In genomic region chr10:25547391-25547790, GRCh38 we compare ENCODE assay signal across 1 cellular context.
A peak's percentile ranks its signal among the peaks of the same experiment; 100 is the strongest.
TF ChIP-seq lines count a peak whose summit lies in the region.

No MANE protein-coding gene starts in this region.

TF ChIP-seq in endothelial cell of umbilical vein, 7 proteins besides CTCF, POLR2A, EP300 and RAD21:
- no peak for TF ChIP-seq GATA2 (IDR thresholded peaks at IDR 0.05; ENCODE audit: insufficient read depth, insufficient read length, low read depth, low read length)
- TF ChIP-seq JUN (IDR thresholded peaks at IDR 0.05; ENCODE audit: borderline replicate concordance, insufficient read depth, insufficient read length, low read depth): peak; percentile 80
- peak; percentile 33 for TF ChIP-seq FOS (IDR thresholded peaks at IDR 0.05; ENCODE audit: borderline replicate concordance, insufficient read depth, low read length)
